ENCODE assay signal across 15 cellular contexts in the genomic region with DNA sequence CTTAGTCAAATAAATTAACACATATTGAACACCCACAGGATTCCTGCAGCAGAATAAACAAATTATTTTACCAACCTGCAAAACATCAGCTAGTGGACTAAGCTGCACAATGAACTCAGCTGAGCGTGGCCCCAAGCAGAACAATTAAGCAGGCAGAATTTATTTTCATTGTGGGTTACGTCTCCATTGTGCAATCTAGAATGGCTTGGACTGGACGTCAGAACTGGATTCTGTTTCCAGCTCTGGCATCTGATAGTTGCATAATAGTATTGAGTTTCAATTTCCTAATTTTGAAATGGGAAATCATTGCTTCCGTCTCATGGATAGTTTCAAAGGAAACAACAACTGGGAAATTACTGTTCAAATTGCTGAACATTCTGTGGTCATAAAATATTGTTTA. TPM values are rescaled to one million over a fixed set of nuclear protein-coding genes. Genes with fewer than 3 reads are reported as not detected.
DNase-seq lines count a peak whose midpoint lies in the region; ATAC-seq and TF ChIP-seq lines count a peak whose summit lies in the region.
"Had no signal": no experiment of that assay in that cellular context is flagged by ENCODE, and none has a peak within 500 bp of the region (broad histone marks: within the 10 kb centered on the region; RNA-seq: fewer than 3 reads in every experiment).

No MANE protein-coding gene starts in this region.

- H3K4me3 Mint-ChIP-seq in activated CD4-positive, alpha-beta memory T cell treated with anti-CD3 and anti-CD28 coated beads, Interleukin-2, amount 10 ng/mL, durations not matched to agents 7 days and 5 days = no peak overlapping the region
- H3K4me3 Mint-ChIP-seq: naive thymus-derived CD8-positive, alpha-beta T cell had no signal

- peak; percentile 81 for ATAC-seq in aorta (ENCODE audit: low FRiP score)
- ATAC-seq: esophagus mucosa; naive thymus-derived CD8-positive, alpha-beta T cell had no signal

- H3K9me3 ChIP-seq in liver (ENCODE audit: control insufficient read depth in 4 of 4, low read length in 3 of 4) = no peaks in the 10 kb centered on the region
- H3K9me3 ChIP-seq in aorta (ENCODE audit: control insufficient read depth, low read length) = no peaks in the 10 kb centered on the region
- H3K9me3 ChIP-seq: SJSA1 had no signal

- H3K36me3 ChIP-seq in liver (ENCODE audit: control insufficient read depth in 4 of 4, insufficient read depth in 3 of 4, low read depth in 1 of 4, low read length in 3 of 4) (no peaks in the 10 kb centered on the region), aorta (ENCODE audit: control insufficient read depth in 1 of 2, insufficient read depth in 2 of 2, low read length in 1 of 2) (no peaks in the 10 kb centered on the region)
- H3K36me3 ChIP-seq: SJSA1 had no signal

- no peaks in the 10 kb centered on the region for H3K9me3 Mint-ChIP-seq in activated CD4-positive, alpha-beta memory T cell treated with anti-CD3 and anti-CD28 coated beads, Interleukin-2, amount 10 ng/mL, durations not matched to agents 7 days and 5 days

- H3K4me3 ChIP-seq in liver (ENCODE audit: low read depth in 1 of 3, low read length in 3 of 3) = no peak overlapping the region
- no peak overlapping the region for H3K4me3 ChIP-seq in aorta (ENCODE audit: low read length in 2 of 2)
- H3K4me3 ChIP-seq: SJSA1 had no signal

- peak; percentile 10 for DNase-seq in NCI-H2107 treated with DMSO at 0.1 percent for 48 hours (lab: John Stamatoyannopoulos, UW; ENCODE audit: unreplicated experiment)
- DNase-seq in NCI-H2107 (lab: John Stamatoyannopoulos, UW) = no peak
- peak; percentile 27 for DNase-seq in dedifferentiated amniotic fluid mesenchymal stem cell (ENCODE audit: extremely low spot score)
- DNase-seq in aorta = no peak
- DNase-seq in NCI-H2171 (lab: John Stamatoyannopoulos, UW) = no peak
- DNase-seq in NCI-H1092 treated with DMSO at 0.1 percent for 48 hours (lab: John Stamatoyannopoulos, UW) = no peak
- DNase-seq in activated CD4-positive, alpha-beta memory T cell treated with anti-CD3 and anti-CD28 coated beads, Interleukin-2, amount 10 ng/mL, durations not matched to agents 7 days and 5 days = no peak
- DNase-seq: 8988T; activated CD8-positive, alpha-beta memory T cell treated with anti-CD3 and anti-CD28 coated beads for 24 hours; activated gamma-delta T cell; islet precursor cell; naive thymus-derived CD8-positive, alpha-beta T cell had no signal

- H3K27me3 ChIP-seq in liver (ENCODE audit: control insufficient read depth in 4 of 4, insufficient read depth in 4 of 4, low read length in 3 of 4) = peaks cover 0 to 2% (median 0%) of the 10 kb centered on the region in 4 donors
- no peaks in the 10 kb centered on the region for H3K27me3 ChIP-seq in aorta (ENCODE audit: control insufficient read depth in 1 of 2, insufficient read depth in 2 of 2, low read length in 1 of 2)

- H3K36me3 Mint-ChIP-seq in activated CD4-positive, alpha-beta memory T cell treated with anti-CD3 and anti-CD28 coated beads, Interleukin-2, amount 10 ng/mL, durations not matched to agents 7 days and 5 days (ENCODE audit: low read depth) = no peaks in the 10 kb centered on the region

- 27% methylated on average over 4 of the region's 4 CpGs for WGBS in liver
- WGBS in aorta, 2 donors = 64% methylated on average over 4 of the region's 4 CpGs

- no peaks in the 10 kb centered on the region for H3K4me1 ChIP-seq in liver (ENCODE audit: control insufficient read depth in 4 of 4, insufficient read depth in 4 of 4, low read length in 3 of 4)
- H3K4me1 ChIP-seq in aorta (ENCODE audit: control insufficient read depth in 1 of 2, insufficient read depth in 2 of 2, low read length in 2 of 2) = peaks cover 0 to 1% of the 10 kb centered on the region in 2 donors
- H3K4me1 ChIP-seq: SJSA1 had no signal

- POLR2A ChIA-PET in activated CD4-positive, alpha-beta memory T cell treated with anti-CD3 and anti-CD28 coated beads, Interleukin-2, amount 10 ng/mL, durations not matched to agents 7 days and 5 days (lab: Charles Lee) = no interaction called here

- TF ChIP-seq RAD21 in liver (IDR thresholded peaks at IDR 0.05) = no peak

- H3K27ac Mint-ChIP-seq in activated CD4-positive, alpha-beta memory T cell treated with anti-CD3 and anti-CD28 coated beads, Interleukin-2, amount 10 ng/mL, durations not matched to agents 7 days and 5 days = no peak overlapping the region
- H3K27ac Mint-ChIP-seq: naive thymus-derived CD8-positive, alpha-beta T cell had no signal

- CTCF ChIA-PET in activated CD4-positive, alpha-beta memory T cell treated with anti-CD3 and anti-CD28 coated beads, Interleukin-2, amount 10 ng/mL, durations not matched to agents 7 days and 5 days (lab: Charles Lee) = no interaction called here

- intact Hi-C loops in aorta (cut with DNase I) = no loop called here

- no peak overlapping the region for H3K9ac ChIP-seq in liver (ENCODE audit: low read depth in 1 of 2, low read length in 2 of 2)

- no peak overlapping the region for H3K27ac ChIP-seq in liver (ENCODE audit: low read depth in 1 of 2, low read length in 2 of 2)
- H3K27ac ChIP-seq in aorta (ENCODE audit: low read depth in 1 of 2, low read length in 2 of 2) = no peak overlapping the region
- H3K27ac ChIP-seq: SJSA1 had no signal

- no peaks in the 10 kb centered on the region for H3K4me1 Mint-ChIP-seq in activated CD4-positive, alpha-beta memory T cell treated with anti-CD3 and anti-CD28 coated beads, Interleukin-2, amount 10 ng/mL, durations not matched to agents 7 days and 5 days
- H3K4me1 Mint-ChIP-seq: naive thymus-derived CD8-positive, alpha-beta T cell had no signal

- peaks cover 28% of the 10 kb centered on the region for H3K27me3 Mint-ChIP-seq in activated CD4-positive, alpha-beta memory T cell treated with anti-CD3 and anti-CD28 coated beads, Interleukin-2, amount 10 ng/mL, durations not matched to agents 7 days and 5 days

- TF ChIP-seq CTCF in liver (IDR thresholded peaks at IDR 0.05; ENCODE audit: low read depth, low read length, missing input control) = no peak

TF ChIP-seq in liver, 16 proteins besides CTCF, POLR2A, EP300 and RAD21:
- TF ChIP-seq HNF4G (IDR thresholded peaks at IDR 0.05) = no peak
- TF ChIP-seq, protein P1, sequence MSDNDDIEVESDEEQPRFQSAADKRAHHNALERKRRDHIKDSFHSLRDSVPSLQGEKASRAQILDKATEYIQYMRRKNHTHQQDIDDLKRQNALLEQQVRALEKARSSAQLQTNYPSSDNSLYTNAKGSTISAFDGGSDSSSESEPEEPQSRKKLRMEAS (IDR thresholded peaks at IDR 0.05) = no peak
- TF ChIP-seq SP1 (IDR thresholded peaks at IDR 0.05) = peak; percentile 17
- TF ChIP-seq, protein P2, sequence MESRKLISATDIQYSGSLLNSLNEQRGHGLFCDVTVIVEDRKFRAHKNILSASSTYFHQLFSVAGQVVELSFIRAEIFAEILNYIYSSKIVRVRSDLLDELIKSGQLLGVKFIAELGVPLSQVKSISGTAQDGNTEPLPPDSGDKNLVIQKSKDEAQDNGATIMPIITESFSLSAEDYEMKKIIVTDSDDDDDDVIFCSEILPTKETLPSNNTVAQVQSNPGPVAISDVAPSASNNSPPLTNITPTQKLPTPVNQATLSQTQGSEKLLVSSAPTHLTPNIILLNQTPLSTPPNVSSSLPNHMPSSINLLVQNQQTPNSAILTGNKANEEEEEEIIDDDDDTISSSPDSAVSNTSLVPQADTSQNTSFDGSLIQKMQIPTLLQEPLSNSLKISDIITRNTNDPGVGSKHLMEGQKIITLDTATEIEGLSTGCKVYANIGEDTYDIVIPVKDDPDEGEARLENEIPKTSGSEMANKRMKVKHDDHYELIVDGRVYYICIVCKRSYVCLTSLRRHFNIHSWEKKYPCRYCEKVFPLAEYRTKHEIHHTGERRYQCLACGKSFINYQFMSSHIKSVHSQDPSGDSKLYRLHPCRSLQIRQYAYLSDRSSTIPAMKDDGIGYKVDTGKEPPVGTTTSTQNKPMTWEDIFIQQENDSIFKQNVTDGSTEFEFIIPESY (IDR thresholded peaks at IDR 0.05) = no peak
- TF ChIP-seq, protein P3, sequence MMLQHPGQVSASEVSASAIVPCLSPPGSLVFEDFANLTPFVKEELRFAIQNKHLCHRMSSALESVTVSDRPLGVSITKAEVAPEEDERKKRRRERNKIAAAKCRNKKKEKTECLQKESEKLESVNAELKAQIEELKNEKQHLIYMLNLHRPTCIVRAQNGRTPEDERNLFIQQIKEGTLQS (IDR thresholded peaks at IDR 0.05) = no peak
- no peak for TF ChIP-seq FOXA2 (IDR thresholded peaks at IDR 0.05)
- TF ChIP-seq NR2F2 (IDR thresholded peaks at IDR 0.05) = no peak
- no peak for TF ChIP-seq FOXA1 (IDR thresholded peaks at IDR 0.05)
- no peak for TF ChIP-seq GABPA (IDR thresholded peaks at IDR 0.05 in 1 of 2, conservative IDR thresholded peaks at IDR 0.05 in 1 of 2)
- no peak for TF ChIP-seq YY1 (IDR thresholded peaks at IDR 0.05)
- no peak for TF ChIP-seq TAF1 (conservative IDR thresholded peaks at IDR 0.05)
- TF ChIP-seq HNF4A (conservative IDR thresholded peaks at IDR 0.05) = peak; percentile 13 to 21
- TF ChIP-seq RXRA (IDR thresholded peaks at IDR 0.05) = no peak
- no peak for TF ChIP-seq JUND (IDR thresholded peaks at IDR 0.05)

RNA-seq across cellular contexts. Expression of a gene that starts 35.5 kb away (rescaled TPM):
- total RNA-seq in liver (1 to 10 TPM; 1.0 to 1.4 TPM), aorta (10 to 100 TPM; 70.5 to 77.3 TPM)
- polyA plus RNA-seq in liver (1 to 10 TPM; 1.0 to 1.2 TPM), aorta (100 to 1,000 TPM in 1 of 2 donors, 10 to 100 TPM in 1; 66.9 to 124 TPM)
- not detected for total RNA-seq in activated CD4-positive, alpha-beta memory T cell treated with anti-CD3 and anti-CD28 coated beads, Interleukin-2, amount 10 ng/mL, durations not matched to agents 7 days and 5 days
- total RNA-seq: SJSA1 had no signal
- polyA plus RNA-seq: naive thymus-derived CD8-positive, alpha-beta T cell had no signal

Comparison
In these comparisons a context has a peak if more than half of its experiments do, and no peak if none do; other contexts are left out.
1. DNase-seq: peak in NCI-H2107 treated with DMSO at 0.1 percent for 48 hours (single experiment) and dedifferentiated amniotic fluid mesenchymal stem cell (single experiment); none in NCI-H2107 (single experiment), aorta (0 of 2), NCI-H2171 (single experiment), NCI-H1092 treated with DMSO at 0.1 percent for 48 hours (single experiment) and activated CD4-positive, alpha-beta memory T cell treated with anti-CD3 and anti-CD28 coated beads, Interleukin-2, amount 10 ng/mL, durations not matched to agents 7 days and 5 days (single experiment).
2. RNA of a gene that starts 35.5 kb away (total RNA-seq): 70.5 to 77.3 TPM in aorta; 1.0 to 1.4 TPM in liver and not detected in activated CD4-positive, alpha-beta memory T cell treated with anti-CD3 and anti-CD28 coated beads, Interleukin-2, amount 10 ng/mL, durations not matched to agents 7 days and 5 days; every median in the first group is over 10 times any median in the second.